8 cellular contexts compared by ENCODE assay signal in genomic region chr10:68333058-68333395, GRCh38. TPM values are rescaled to one million over a fixed set of nuclear protein-coding genes. Genes with fewer than 3 reads are reported as not detected.
A peak's percentile ranks its signal among the peaks of the same experiment; 100 is the strongest.
DNase-seq lines count a peak whose midpoint lies in the region; ATAC-seq, FAIRE-seq and TF ChIP-seq lines count a peak whose summit lies in the region.

No MANE protein-coding gene starts in this region.

- H3K4me3 Mint-ChIP-seq in activated naive CD4-positive, alpha-beta T cell treated with anti-CD3 and anti-CD28 coated beads, Interleukin-2, amount 50 U/mL, for 24 hours = peak overlapping the region; percentile 100

- H3K27me3 Mint-ChIP-seq in activated naive CD4-positive, alpha-beta T cell treated with anti-CD3 and anti-CD28 coated beads, Interleukin-2, amount 50 U/mL, for 24 hours = no peaks in the 10 kb centered on the region

- H3K36me3 ChIP-seq in K562 (ENCODE audit: control insufficient read depth, insufficient read depth, low read length) (peaks cover 50% of the 10 kb centered on the region), lower lobe of right lung (peaks cover 6% of the 10 kb centered on the region), urinary bladder (ENCODE audit: insufficient read depth) (no peaks in the 10 kb centered on the region)

- peak overlapping the region; percentile 98 to 100 for H3K9ac ChIP-seq in K562 (ENCODE audit: insufficient read depth in 1 of 2, low read depth in 2 of 2, low read length in 2 of 2)

- H3K9me3 ChIP-seq in K562 (replicated peaks; ENCODE audit: control insufficient read depth, insufficient read depth, low read depth, low read length) (no peaks in the 10 kb centered on the region), lower lobe of right lung (no peaks in the 10 kb centered on the region)

- BruUV-seq in K562 (replicated peaks; lab: Mats Ljungman, UMichigan) = no TSS peak

- H3K4me1 Mint-ChIP-seq in activated naive CD4-positive, alpha-beta T cell treated with anti-CD3 and anti-CD28 coated beads, Interleukin-2, amount 50 U/mL, for 24 hours = peaks cover 65% of the 10 kb centered on the region

- H3K4me1 ChIP-seq in K562 (replicated peaks in 1 of 2; ENCODE audit: control insufficient read depth in 2 of 2, insufficient read depth in 2 of 2, low read length in 2 of 2) = peaks cover 16 to 27% of the 10 kb centered on the region in 2 experiments; a peak in 4 of 5 replicates
- peaks cover 68% of the 10 kb centered on the region for H3K4me1 ChIP-seq in lower lobe of right lung
- no peaks in the 10 kb centered on the region for H3K4me1 ChIP-seq in urinary bladder (ENCODE audit: insufficient read depth)

- 0% methylated on average over 10 of the region's 10 CpGs for WGBS in K562 (ENCODE audit: insufficient coverage, low coverage, missing lambda C conversion rate)
- under 1% methylated on average over 10 of the region's 10 CpGs for WGBS in urinary bladder

- no peaks in the 10 kb centered on the region for H3K9me3 Mint-ChIP-seq in activated naive CD4-positive, alpha-beta T cell treated with anti-CD3 and anti-CD28 coated beads, Interleukin-2, amount 50 U/mL, for 24 hours

- no peaks in the 10 kb centered on the region for H3K27me3 ChIP-seq in K562 (ENCODE audit: control insufficient read depth in 2 of 2, insufficient read depth in 2 of 2, low read length in 2 of 2)
- no peaks in the 10 kb centered on the region for H3K27me3 ChIP-seq in lower lobe of right lung (ENCODE audit: low read depth)

- peak overlapping the region; percentile 66 for H3K4me3 ChIP-seq in K562
- H3K4me3 ChIP-seq in lower lobe of right lung = peak overlapping the region; percentile 85
- H3K4me3 ChIP-seq in urinary bladder (ENCODE audit: low read depth, low read length) = peak overlapping the region; percentile 78

- DNase-seq in activated naive CD4-positive, alpha-beta T cell (lab: John Stamatoyannopoulos, UW) = no peak
- DNase-seq in K562 (ENCODE audit: extremely low read depth in 1 of 4, low spot score in 3 of 4) (no peak), lower lobe of right lung (no peak), NOMO-1 treated with DMSO at 0.1 percent for 48 hours (lab: John Stamatoyannopoulos, UW; ENCODE audit: unreplicated experiment) (no peak), left lobe of liver (ENCODE audit: low spot score) (no peak)

- in situ Hi-C loops in K562 (cut with MboI) = no loop called here

- ATAC-seq in K562 = no peak
- no peak for ATAC-seq in lower lobe of right lung
- ATAC-seq in left lobe of liver = no peak
- ATAC-seq in HG03025 (IDR thresholded peaks at IDR 0.05; ENCODE audit: low FRiP score, unreplicated experiment) = no peak

- peaks cover 7% of the 10 kb centered on the region for H3K9me1 ChIP-seq in K562 (ENCODE audit: control insufficient read depth, insufficient read depth, low read length)

- H2AFZ ChIP-seq in K562 (ENCODE audit: low read depth, low read length) = no peak overlapping the region

- no peak for FAIRE-seq in K562 (lab: Jason Lieb, UNC)

- no peak for TF ChIP-seq EP300 in K562 (IDR thresholded peaks at IDR 0.05; ENCODE audit: low read length)

- no peak for TF ChIP-seq POLR2A in K562 (conservative IDR thresholded peaks at IDR 0.05)

- peaks cover 72% of the 10 kb centered on the region for H3K79me2 ChIP-seq in K562 (ENCODE audit: control insufficient read depth, insufficient read depth, low read length)

- H3K27ac ChIP-seq in K562 (ENCODE audit: extremely low read depth, low read depth, low read length) (peak overlapping the region; percentile 98), lower lobe of right lung (peak overlapping the region; percentile 99), urinary bladder (ENCODE audit: low read depth) (peak overlapping the region; percentile 98)

- intact Hi-C loops in K562 (cut with micrococcal nuclease) (loop anchor here (10.0 kb wide), 1 partner anchor 538 kb away; no protein-coding TSS in a partner anchor), lower lobe of right lung (cut with DNase I) (no loop called here)

- peak overlapping the region; percentile 92 for H3K4me2 ChIP-seq in K562 (ENCODE audit: insufficient read depth, low read length)

- TF ChIP-seq CTCF in K562 (IDR thresholded peaks at IDR 0.05 in 2 of 3, conservative IDR thresholded peaks at IDR 0.05 in 1 of 3; ENCODE audit: insufficient read depth in 2 of 3, low read depth in 1 of 3, low read length in 3 of 3) = no peak
- no peak for TF ChIP-seq CTCF in lower lobe of right lung (IDR thresholded peaks at IDR 0.05)

- no peak for TF ChIP-seq RAD21 in K562 (CRISPR knock-in tag; conservative IDR thresholded peaks at IDR 0.05 in 1 of 2, IDR thresholded peaks at IDR 0.05 in 1 of 2)

- POLR2A ChIA-PET in K562 (lab: Yijun Ruan, JAX) = interaction anchor here (0.6 to 5.4 kb wide), 28 partner anchors 8 to 654 kb away, joined by 3 to 104 read pairs (median 4); partner anchors contain the start of gene SIRT1

- CTCF ChIA-PET in K562 (lab: Yijun Ruan, JAX; ENCODE audit: low intra/inter-chr PET ratio) = interaction anchor here (0.6 kb wide), 1 partner anchor 120 kb away, joined by 3 read pairs; no protein-coding TSS in a partner anchor

- peaks cover 31% of the 10 kb centered on the region for H4K20me1 ChIP-seq in K562 (replicated peaks; ENCODE audit: control insufficient read depth, insufficient read depth, low read length)

- peaks cover 22% of the 10 kb centered on the region for H3K36me3 Mint-ChIP-seq in activated naive CD4-positive, alpha-beta T cell treated with anti-CD3 and anti-CD28 coated beads, Interleukin-2, amount 50 U/mL, for 24 hours

- peak overlapping the region; percentile 100 for H3K27ac Mint-ChIP-seq in activated naive CD4-positive, alpha-beta T cell treated with anti-CD3 and anti-CD28 coated beads, Interleukin-2, amount 50 U/mL, for 24 hours

TF ChIP-seq in K562, 482 proteins besides CTCF, POLR2A, EP300 and RAD21 (continues in another document):
- TF ChIP-seq ATF1 (CRISPR knock-in tag; IDR thresholded peaks at IDR 0.05) (no peak), ATF1 (tag; IDR thresholded peaks at IDR 0.05) (no peak), ARID2 (IDR thresholded peaks at IDR 0.05) (no peak), ZC3H4 (CRISPR knock-in tag; IDR thresholded peaks at IDR 0.05; ENCODE audit: borderline replicate concordance) (no peak), ZNF124 (CRISPR knock-in tag; IDR thresholded peaks at IDR 0.05) (no peak), XRCC3 (IDR thresholded peaks at IDR 0.05) (no peak), RBM15 (IDR thresholded peaks at IDR 0.05; ENCODE audit: insufficient read depth, low read length) (no peak)

RNA-seq across cellular contexts. Expression of gene PBLD, which starts 0.3 kb away (rescaled TPM):
- 3.8 and 5.0 TPM in 2 replicates for total RNA-seq in K562 (2011; cell fraction: chromatin; rRNA removed; ENCODE audit: low replicate concordance)
- total RNA-seq in K562 (2011; cell fraction: nucleolus; rRNA removed) = 1.8 and 2.3 TPM in 2 replicates
- total RNA-seq in K562 (2011; cell fraction: nucleoplasm; rRNA removed) = 4.3 and 9.5 TPM in 2 replicates
- total RNA-seq in K562 (2014; rRNA removed) (1.7 and 2.6 TPM in 2 replicates), K562 (2014; rRNA removed; fragmentation: Illumina TruSeq; extraction: Trizol) (4.3 and 4.8 TPM in 2 replicates), K562 (2015; rRNA removed; fragmentation: Illumina TruSeq; extraction: Trizol) (2.0 and 2.7 TPM in 2 replicates), K562 (2021) (2.2 and 2.5 TPM in 2 replicates), lower lobe of right lung (2.6 TPM), urinary bladder (9.5 TPM), left lobe of liver (126 TPM)
- polyA plus RNA-seq in K562 (2011; rRNA removed) (1.2 and 1.8 TPM in 2 replicates), K562 (2014; fragmentation: Illumina TruSeq; extraction: Trizol) (2.8 and 3.3 TPM in 2 replicates), K562 (2014; fragmentation: Nextera tagmentation; extraction: Ambion mirVana) (1 to 10 TPM; 1.7 to 2.1 TPM), K562 (2014; rRNA removed) (2.7 and 2.9 TPM in 2 replicates), urinary bladder (3.5 TPM)
- 0.22 and 0.68 TPM in 2 replicates for polyA plus RNA-seq in K562 (2011; cell fraction: cytosol; rRNA removed)
- polyA plus RNA-seq in K562 (2011; cell fraction: nucleus; rRNA removed) = 2.0 and 2.1 TPM in 2 replicates
- 2.0 and 3.0 TPM in 2 replicates for polyA plus RNA-seq in K562 (2012)
- polyA minus RNA-seq in K562 (2011; rRNA and poly(A)+ RNA removed) = 0.53 and 0.81 TPM in 2 replicates
- polyA minus RNA-seq in K562 (2011; cell fraction: cytosol; rRNA and poly(A)+ RNA removed) = 0.76 TPM in 1 of 2 replicates, not detected in the other
- polyA minus RNA-seq in K562 (2011; cell fraction: nucleus; rRNA and poly(A)+ RNA removed) = 0.94 and 1.7 TPM in 2 replicates

RNA-seq across cellular contexts. Expression of gene HNRNPH3, which starts 1.2 kb away (rescaled TPM):
- 62.9 and 248 TPM in 2 replicates for total RNA-seq in K562 (2011; cell fraction: chromatin; rRNA removed; ENCODE audit: low replicate concordance)
- total RNA-seq in K562 (2011; cell fraction: nucleolus; rRNA removed) = 23.0 and 31.5 TPM in 2 replicates
- 90.9 and 129 TPM in 2 replicates for total RNA-seq in K562 (2011; cell fraction: nucleoplasm; rRNA removed)
- 68.9 and 88.0 TPM in 2 replicates for total RNA-seq in K562 (2014; rRNA removed)
- 52.8 and 72.3 TPM in 2 replicates for total RNA-seq in K562 (2014; rRNA removed; fragmentation: Illumina TruSeq; extraction: Trizol)
- 60.8 and 61.5 TPM in 2 replicates for total RNA-seq in K562 (2015; rRNA removed; fragmentation: Illumina TruSeq; extraction: Trizol)
- total RNA-seq in K562 (2021) = 162 and 170 TPM in 2 replicates
- 97.5 and 152 TPM in 2 replicates for polyA plus RNA-seq in K562 (2011; rRNA removed)
- polyA plus RNA-seq in K562 (2011; cell fraction: cytosol; rRNA removed) = 24.1 and 54.7 TPM in 2 replicates
- polyA plus RNA-seq in K562 (2011; cell fraction: nucleus; rRNA removed) = 65.4 and 82.8 TPM in 2 replicates
- polyA plus RNA-seq in K562 (2012) = 163 and 412 TPM in 2 replicates
- polyA plus RNA-seq in K562 (2014; fragmentation: Illumina TruSeq; extraction: Trizol) = 468 and 562 TPM in 2 replicates
- 100 to 1,000 TPM; 129 to 208 TPM for polyA plus RNA-seq in K562 (2014; fragmentation: Nextera tagmentation; extraction: Ambion mirVana)
- polyA plus RNA-seq in K562 (2014; rRNA removed) = 371 and 431 TPM in 2 replicates
- polyA minus RNA-seq in K562 (2011; rRNA and poly(A)+ RNA removed) = 225 and 315 TPM in 2 replicates
- 50.4 and 63.2 TPM in 2 replicates for polyA minus RNA-seq in K562 (2011; cell fraction: cytosol; rRNA and poly(A)+ RNA removed)
- polyA minus RNA-seq in K562 (2011; cell fraction: nucleus; rRNA and poly(A)+ RNA removed) = 58.3 and 78.0 TPM in 2 replicates
- 117 TPM for total RNA-seq in lower lobe of right lung
- total RNA-seq in urinary bladder = 54.2 TPM
- polyA plus RNA-seq in urinary bladder = 209 TPM
- 26.8 TPM for total RNA-seq in left lobe of liver

Comparison
In these comparisons a context has a peak if more than half of its experiments do, and no peak if none do; other contexts are left out.
1. RNA of gene PBLD, which starts 0.3 kb away (total RNA-seq): 126 TPM in left lobe of liver (single experiment); 9.5 TPM in urinary bladder (single experiment), 1.7 to 9.5 TPM in K562 and 2.6 TPM in lower lobe of right lung (single experiment); every median in the first group is over 10 times any median in the second.
2. Peak in every context shown above with its lines, with median percentiles within 50 percentile points of each other: H3K27ac ChIP-seq and H3K4me3 ChIP-seq.